In the genomic region with DNA sequence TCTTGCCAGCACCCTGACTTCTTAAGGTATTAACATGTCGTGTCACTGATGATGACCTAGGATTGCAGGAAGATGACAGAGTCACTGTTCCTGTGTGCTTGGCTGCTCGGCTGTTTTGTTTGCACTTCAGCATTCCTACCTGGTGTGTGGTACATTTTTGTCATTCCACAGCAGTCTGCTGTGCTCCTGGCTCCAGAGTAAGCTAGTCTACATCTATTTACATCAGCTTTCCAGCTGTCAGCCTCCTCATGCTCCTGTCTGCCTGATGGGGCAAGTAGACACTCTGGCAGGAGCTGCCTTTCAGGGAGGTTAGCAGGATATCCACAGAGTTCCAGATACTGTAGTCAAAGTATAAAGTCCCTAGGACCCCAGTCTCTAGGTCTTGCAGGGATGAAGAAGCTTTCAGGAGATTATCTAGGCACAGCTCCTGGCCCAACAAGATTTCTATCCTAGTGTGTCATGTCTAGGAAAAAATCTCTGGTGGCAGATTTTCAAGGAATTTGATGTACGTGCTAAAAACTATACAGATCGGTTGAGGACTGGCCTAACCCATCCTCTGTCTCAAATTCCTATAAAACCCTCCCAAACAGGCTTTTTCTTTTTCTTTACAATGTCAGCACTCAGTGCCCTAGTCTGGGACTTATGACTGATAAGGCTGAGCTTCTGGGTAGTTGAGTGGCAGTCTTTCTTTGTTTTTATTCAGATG, we compare ENCODE assay signal across 1 cellular context.
TF ChIP-seq lines count a peak whose summit lies in the region.

No MANE protein-coding gene starts in this region.

TF ChIP-seq in IMR-90, 13 proteins besides CTCF, POLR2A, EP300 and RAD21 (continued from another document):
- TF ChIP-seq, protein P1, sequence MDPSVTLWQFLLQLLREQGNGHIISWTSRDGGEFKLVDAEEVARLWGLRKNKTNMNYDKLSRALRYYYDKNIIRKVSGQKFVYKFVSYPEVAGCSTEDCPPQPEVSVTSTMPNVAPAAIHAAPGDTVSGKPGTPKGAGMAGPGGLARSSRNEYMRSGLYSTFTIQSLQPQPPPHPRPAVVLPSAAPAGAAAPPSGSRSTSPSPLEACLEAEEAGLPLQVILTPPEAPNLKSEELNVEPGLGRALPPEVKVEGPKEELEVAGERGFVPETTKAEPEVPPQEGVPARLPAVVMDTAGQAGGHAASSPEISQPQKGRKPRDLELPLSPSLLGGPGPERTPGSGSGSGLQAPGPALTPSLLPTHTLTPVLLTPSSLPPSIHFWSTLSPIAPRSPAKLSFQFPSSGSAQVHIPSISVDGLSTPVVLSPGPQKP (IDR thresholded peaks at IDR 0.05; ENCODE audit: borderline replicate concordance, low read depth, low read length) = no peak
- TF ChIP-seq CEBPB (IDR thresholded peaks at IDR 0.05; ENCODE audit: low read depth, low read length) (peak; percentile 43; the same call in 1 of the 2 replicates), MAZ (IDR thresholded peaks at IDR 0.05; ENCODE audit: borderline replicate concordance, low read depth, low read length) (no peak)
- TF ChIP-seq, protein P2, sequence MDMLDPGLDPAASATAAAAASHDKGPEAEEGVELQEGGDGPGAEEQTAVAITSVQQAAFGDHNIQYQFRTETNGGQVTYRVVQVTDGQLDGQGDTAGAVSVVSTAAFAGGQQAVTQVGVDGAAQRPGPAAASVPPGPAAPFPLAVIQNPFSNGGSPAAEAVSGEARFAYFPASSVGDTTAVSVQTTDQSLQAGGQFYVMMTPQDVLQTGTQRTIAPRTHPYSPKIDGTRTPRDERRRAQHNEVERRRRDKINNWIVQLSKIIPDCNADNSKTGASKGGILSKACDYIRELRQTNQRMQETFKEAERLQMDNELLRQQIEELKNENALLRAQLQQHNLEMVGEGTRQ (IDR thresholded peaks at IDR 0.05; ENCODE audit: low read depth, low read length) = no peak
